ENCODE assay signal across 9 cellular contexts in the genomic region with DNA sequence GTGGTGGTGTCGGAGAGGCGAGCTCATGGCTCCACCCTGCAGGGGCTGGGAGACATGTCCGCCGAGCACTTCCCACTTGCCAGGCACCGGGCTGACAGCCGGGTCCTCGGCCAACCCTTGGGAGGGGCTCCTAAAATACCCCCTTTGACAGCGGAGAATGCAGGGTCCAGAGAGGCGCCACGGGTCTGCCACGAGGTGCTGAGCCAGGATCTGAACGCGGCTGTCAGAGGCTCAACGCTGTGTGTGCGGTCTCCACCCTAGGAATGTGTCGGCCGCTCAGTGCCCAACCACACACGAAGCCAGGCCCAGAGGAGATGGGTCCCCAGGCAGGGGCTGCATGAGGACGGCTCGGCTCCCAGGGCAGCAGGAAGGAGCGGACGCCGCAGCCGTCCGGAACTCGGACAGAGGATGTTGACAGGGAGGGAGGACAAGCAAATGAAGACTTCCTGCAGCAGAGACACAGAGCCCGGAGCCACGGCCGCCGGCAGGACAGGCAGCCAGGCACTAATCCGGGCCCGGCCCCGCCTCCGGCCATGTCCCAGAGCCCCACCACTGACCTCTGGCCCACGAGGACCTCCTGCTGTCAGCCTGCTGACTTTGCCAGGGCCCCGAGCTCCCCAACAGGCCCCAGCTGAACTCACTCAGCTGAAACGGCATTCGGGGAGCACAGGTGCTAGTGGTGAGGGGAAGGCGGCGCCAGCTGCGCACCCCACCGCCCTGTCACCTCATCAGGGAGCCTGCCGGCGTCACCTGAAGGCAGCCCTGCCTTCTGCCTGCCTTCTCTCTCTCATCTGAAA. TPM values are rescaled to one million over a fixed set of nuclear protein-coding genes. Genes with fewer than 3 reads are reported as not detected.
DNase-seq lines count a peak whose midpoint lies in the region; ATAC-seq and TF ChIP-seq lines count a peak whose summit lies in the region.
"Had no signal": no experiment of that assay in that cellular context is flagged by ENCODE, and none has a peak within 500 bp of the region (broad histone marks: within the 10 kb centered on the region; RNA-seq: fewer than 3 reads in every experiment).

No MANE protein-coding gene starts in this region.

- intact Hi-C loops in dorsolateral prefrontal cortex (cut with DNase I), result no loop called here

- no peaks in the 10 kb centered on the region for H3K9me3 Mint-ChIP-seq in T-cell

- peaks cover 8% of the 10 kb centered on the region; the same call in 1 of the 2 replicates for H3K36me3 ChIP-seq in BLaER1
- no peaks in the 10 kb centered on the region for H3K36me3 ChIP-seq in muscle layer of colon (ENCODE audit: insufficient read depth, low read length)

- H3K4me3 Mint-ChIP-seq in T-cell, result no peak overlapping the region

- no peaks in the 10 kb centered on the region for H3K36me3 Mint-ChIP-seq in T-cell

- TF ChIP-seq CTCF in dorsolateral prefrontal cortex (IDR thresholded peaks at IDR 0.05 in 54 of 56, conservative IDR thresholded peaks at IDR 0.05 in 2 of 56; ENCODE audit: low read depth in 1 of 56, partially characterized antibody in 56 of 56), result no peak

- DNase-seq in dorsolateral prefrontal cortex (no peak), T-cell (no peak), NCI-H2196 treated with DMSO at 0.1 percent for 48 hours (lab: John Stamatoyannopoulos, UW; ENCODE audit: unreplicated experiment) (no peak), NCI-H748 (lab: John Stamatoyannopoulos, UW; ENCODE audit: unreplicated experiment) (no peak)
- no peak for DNase-seq in stimulated activated CD4-positive, alpha-beta T cell treated with anti-CD3 and anti-CD28 coated beads, Interleukin-4, amount 100 ng/mL, for 1 hour

- H3K9ac ChIP-seq in BLaER1 (peak overlapping the region; percentile 49; the same call in 1 of the 2 replicates), muscle layer of colon (ENCODE audit: low read length) (no peak overlapping the region)

- no peaks in the 10 kb centered on the region for H3K4me1 Mint-ChIP-seq in T-cell

- CTCF ChIA-PET in T-cell (lab: Charles Lee), result interaction anchor here in 1 of 2 donors (0.6 kb wide), 1 partner anchor 742 kb away, joined by 3 read pairs; no protein-coding TSS in a partner anchor

- H3K9me3 ChIP-seq in BLaER1, result no peaks in the 10 kb centered on the region
- H3K9me3 ChIP-seq in muscle layer of colon (ENCODE audit: low read length), result no peaks in the 10 kb centered on the region

- no peaks in the 10 kb centered on the region for H3K27me3 Mint-ChIP-seq in T-cell

- H3K4me2 ChIP-seq in BLaER1, result peak overlapping the region; percentile 90

- H3K4me1 ChIP-seq in BLaER1 (peaks cover 92% of the 10 kb centered on the region), muscle layer of colon (ENCODE audit: insufficient read depth, low read length) (peaks cover 15% of the 10 kb centered on the region)

- H3K4me3 ChIP-seq in BLaER1 (no peak overlapping the region), dorsolateral prefrontal cortex (peak overlapping the region in 30 of 59 donors; percentile 2 to 44 (median 18)), muscle layer of colon (ENCODE audit: low read depth in 1 of 2, low read length in 2 of 2) (peak overlapping the region; percentile 43 to 47)

- H3K27ac ChIP-seq in BLaER1 (peak overlapping the region; percentile 57), dorsolateral prefrontal cortex (peak overlapping the region in 36 of 59 donors; percentile 6 to 72 (median 44)), muscle layer of colon (ENCODE audit: low read depth, low read length) (no peak overlapping the region)

- no peaks in the 10 kb centered on the region for H3K27me3 ChIP-seq in BLaER1
- H3K27me3 ChIP-seq in dorsolateral prefrontal cortex, result no peaks in the 10 kb centered on the region
- no peaks in the 10 kb centered on the region for H3K27me3 ChIP-seq in muscle layer of colon (ENCODE audit: control insufficient read depth in 1 of 2, insufficient read depth in 2 of 2, low read length in 2 of 2)

- peak; percentile 49 for ATAC-seq in HG02885 (IDR thresholded peaks at IDR 0.05; ENCODE audit: poor library complexity, unreplicated experiment)
- ATAC-seq in T-cell (replicated peaks in 1 of 4), result no peak
- ATAC-seq: Panc1 had no signal

- peaks cover 97% of the 10 kb centered on the region for H4K20me1 ChIP-seq in BLaER1

- no peak overlapping the region for H3K27ac Mint-ChIP-seq in T-cell

- POLR2A ChIA-PET in T-cell (lab: Charles Lee), result no interaction called here

RNA-seq across cellular contexts. Expression of a gene that starts 12.8 kb away (rescaled TPM):
- total RNA-seq in dorsolateral prefrontal cortex (10 to 100 TPM in 119 of 120 experiments, 1 to 10 TPM in 1; 8.9 to 27.9 (median 16.7) TPM), T-cell (1 to 10 TPM; 1.2 to 7.5 (median 4.9) TPM)

RNA-seq across cellular contexts. Expression of a gene that starts 46.0 kb away (rescaled TPM):
- total RNA-seq in dorsolateral prefrontal cortex (10 to 100 TPM; 22.2 to 73.3 (median 53.2) TPM), T-cell (10 to 100 TPM in 4 of 5 donors, 1 to 10 TPM in 1; 8.4 to 18.0 (median 16.5) TPM)
